Comparison of ENCODE assay signal across 9 cellular contexts in genomic region chr17:40068584-40068916, GRCh38. TPM values are rescaled to one million over a fixed set of nuclear protein-coding genes. Genes with fewer than 3 reads are reported as not detected.
DNase-seq lines count a peak whose midpoint lies in the region; ATAC-seq, FAIRE-seq and TF ChIP-seq lines count a peak whose summit lies in the region.
"Had no signal": no experiment of that assay in that cellular context is flagged by ENCODE, and none has a peak within 500 bp of the region (broad histone marks: within the 10 kb centered on the region; RNA-seq: fewer than 3 reads in every experiment).

No MANE protein-coding gene starts in this region.

- H3K14ac ChIP-seq in H1 (ENCODE audit: insufficient read length) = no peak overlapping the region

- peak overlapping the region; percentile 47 to 71 for H3K4me3 ChIP-seq in CD4-positive, alpha-beta memory T cell (ENCODE audit: low read length in 2 of 2)
- H3K4me3 ChIP-seq in Panc1 (ENCODE audit: low read depth in 2 of 2, low read length in 2 of 2) (peak overlapping the region; percentile 22 to 52), H1 (ENCODE audit: extremely low read depth in 1 of 4, insufficient read depth in 2 of 4, low read depth in 3 of 4, low read length in 4 of 4) (peak overlapping the region in 1 of 4 experiments; percentile 39; a peak in 2 of 8 replicates), ovary (peak overlapping the region; percentile 20)

- POLR2A ChIA-PET in CD4-positive, alpha-beta memory T cell (lab: Charles Lee; ENCODE audit: partially characterized antibody) = interaction anchor here (1.1 to 15.8 kb wide), 10 partner anchors 9 to 100 kb away, joined by 3 to 304 read pairs (median 8); partner anchors contain the start of genes CASC3, MED24 and NR1D1
- POLR2A ChIA-PET in Panc1 (lab: Charles Lee) = interaction anchor here (0.6 kb wide), 2 partner anchors 25 to 239 kb away, joined by 3 to 4 read pairs; no protein-coding TSS in a partner anchor
- POLR2A ChIA-PET in H1 (lab: Charles Lee; ENCODE audit: partially characterized antibody) = interaction anchor here (0.8 to 2.7 kb wide), 6 partner anchors 12 to 37 kb away, joined by 3 to 11 read pairs (median 5); partner anchors contain the start of genes MED24 and NR1D1

- H4K8ac ChIP-seq in H1 (ENCODE audit: extremely low read depth, insufficient read depth, low read length) = 0 out of 2 replicates have a peak overlapping the region, but pooled peaks have one; percentile 36

- no peaks in the 10 kb centered on the region for H3K9me3 Mint-ChIP-seq in CD4-positive, alpha-beta memory T cell

- peak overlapping the region; percentile 54 for H3K27ac ChIP-seq in CD4-positive, alpha-beta memory T cell (ENCODE audit: low read depth, low read length)
- H3K27ac ChIP-seq in Panc1 (ENCODE audit: low read length) (peak overlapping the region; percentile 78), H1 (ENCODE audit: low read depth, low read length) (no peak overlapping the region), ovary (peak overlapping the region; percentile 85 to 97)

- H2BK120ac ChIP-seq in H1 (replicated peaks; ENCODE audit: low read depth, low read length) = peak overlapping the region; percentile 35

- peaks cover 0 to 3% of the 10 kb centered on the region in 2 donors for H3K36me3 Mint-ChIP-seq in CD4-positive, alpha-beta memory T cell

- no peak overlapping the region for H2AFZ ChIP-seq in H1 (ENCODE audit: low read length)

- H3K9me3 ChIP-seq in CD4-positive, alpha-beta memory T cell (ENCODE audit: control insufficient read depth in 1 of 2, low read length in 2 of 2) = no peaks in the 10 kb centered on the region
- H3K9me3 ChIP-seq in Panc1 (ENCODE audit: control insufficient read depth, insufficient read depth, low read depth, low read length) = no peaks in the 10 kb centered on the region
- H3K9me3 ChIP-seq in H1 (ENCODE audit: insufficient read depth in 2 of 2, low read depth in 1 of 2, low read length in 1 of 2) = no peaks in the 10 kb centered on the region
- no peaks in the 10 kb centered on the region for H3K9me3 ChIP-seq in ovary

- H3K4me2 ChIP-seq in H1 (ENCODE audit: insufficient read depth in 1 of 2, low read depth in 2 of 2, low read length in 2 of 2) = peak overlapping the region; percentile 61 to 75

- intact Hi-C loops in CD4-positive, alpha-beta memory T cell (cut with micrococcal nuclease) = loop anchor here (2.0 kb wide), 1 partner anchor 40 kb away; no protein-coding TSS in a partner anchor
- intact Hi-C loops in Panc1 (cut with micrococcal nuclease; ENCODE audit: unreplicated experiment) = no loop called here
- intact Hi-C loops in ovary (cut with DNase I) = loop anchor here in 1 of 4 donors (10.0 kb wide), 1 partner anchor 844 kb away; the partner anchor contains the start of gene STAC2

- H3K79me1 ChIP-seq in H1 (ENCODE audit: low read depth, low read length) = peaks cover 10% of the 10 kb centered on the region; the same call in 1 of the 2 replicates

- peak overlapping the region; percentile 36 for H3K4ac ChIP-seq in H1 (replicated peaks; ENCODE audit: insufficient read length, low read depth, low read length)

- H3K4me1 Mint-ChIP-seq in CD4-positive, alpha-beta memory T cell = peaks cover 53 to 83% (median 68%) of the 10 kb centered on the region in 4 donors

- TF ChIP-seq EP300 in H1 (IDR thresholded peaks at IDR 0.05; ENCODE audit: borderline replicate concordance in 1 of 2, low read depth in 2 of 2, low read length in 2 of 2) (no peak), ovary (IDR thresholded peaks at IDR 0.05) (no peak)

- H3K79me2 ChIP-seq in H1 (ENCODE audit: control insufficient read depth in 1 of 2, insufficient read depth in 2 of 2, low read length in 2 of 2) = no peaks in the 10 kb centered on the region

- H3K4me3 Mint-ChIP-seq in CD4-positive, alpha-beta memory T cell = peak overlapping the region; percentile 85 to 92 (median 88)

- no peak overlapping the region for H3K56ac ChIP-seq in H1 (replicated peaks; ENCODE audit: insufficient read length, low read depth, low read length)

- peaks cover 85% of the 10 kb centered on the region for H3K4me1 ChIP-seq in CD4-positive, alpha-beta memory T cell (ENCODE audit: insufficient read depth, low read length)
- peaks cover 77% of the 10 kb centered on the region for H3K4me1 ChIP-seq in Panc1 (ENCODE audit: control insufficient read depth, insufficient read depth, low read length)
- peaks cover 33 to 66% (median 54%) of the 10 kb centered on the region in 4 experiments for H3K4me1 ChIP-seq in H1 (replicated peaks in 1 of 4; ENCODE audit: control insufficient read depth in 3 of 4, insufficient read depth in 4 of 4, low read length in 3 of 4)
- peaks cover 52% of the 10 kb centered on the region for H3K4me1 ChIP-seq in ovary (ENCODE audit: insufficient read depth)

- H2BK15ac ChIP-seq in H1 (ENCODE audit: low read length) = peak overlapping the region; percentile 88; the same call in 1 of the 2 replicates

- TF ChIP-seq CTCF in Panc1 (IDR thresholded peaks at IDR 0.05) (no peak), H1 (IDR thresholded peaks at IDR 0.05; ENCODE audit: control extremely low read depth in 1 of 3, insufficient read depth in 1 of 3, low read depth in 1 of 3, low read length in 3 of 3) (no peak), ovary (IDR thresholded peaks at IDR 0.05) (no peak)

- in situ Hi-C loops in Panc1 (cut with HindIII; ENCODE audit: low pct_unique_long_range_greater_than_20kb, low sequenced_read_pairs) = no loop called here

- 76% methylated on average over 5 of the region's 5 CpGs; no CpG with 5 or more reads in 1 of the 2 experiments for WGBS in H1 (ENCODE audit: extremely low coverage in 1 of 2, insufficient coverage in 1 of 2, insufficient read length in 1 of 2, insufficient replicate concordance in 2 of 2, low coverage in 1 of 2, low lambda C conversion rate in 2 of 2, missing lambda C conversion rate in 1 of 2), 2 experiments
- WGBS in ovary, 3 donors = 1 to 4% (median 4%) methylated on average over 5 of the region's 5 CpGs

- H2BK12ac ChIP-seq in H1 (ENCODE audit: low read depth, low read length) = peak overlapping the region; percentile 96

- peak overlapping the region; percentile 83; the same call in 1 of the 2 replicates for H2AK5ac ChIP-seq in H1 (ENCODE audit: low read depth, low read length)

- peak overlapping the region; percentile 3 for H4K5ac ChIP-seq in H1 (ENCODE audit: insufficient read length, low read depth, low read length)

- peaks cover 0 to 9% of the 10 kb centered on the region in 2 experiments for H4K20me1 ChIP-seq in H1 (replicated peaks in 1 of 2; ENCODE audit: control insufficient read depth in 1 of 2, insufficient read depth in 2 of 2, low read length in 2 of 2)

- DNase-seq in CD4-positive, alpha-beta memory T cell = no peak
- no peak for DNase-seq in Panc1 (ENCODE audit: low read depth, low spot score)
- DNase-seq in H1 (ENCODE audit: low read depth in 1 of 2, low spot score in 2 of 2) = no peak
- no peak for DNase-seq in ovary
- no peak for DNase-seq in globus pallidus (ENCODE audit: low spot score)
- DNase-seq in GOT3 (lab: John Stamatoyannopoulos, UW) = no peak

- H3K36me3 ChIP-seq in CD4-positive, alpha-beta memory T cell (ENCODE audit: insufficient read depth, low read length) = no peaks in the 10 kb centered on the region
- no peaks in the 10 kb centered on the region for H3K36me3 ChIP-seq in Panc1 (ENCODE audit: control insufficient read depth, insufficient read depth, low read length)
- H3K36me3 ChIP-seq in H1 (ENCODE audit: control insufficient read depth in 2 of 4, insufficient read depth in 4 of 4, low read length in 3 of 4) = no peaks in the 10 kb centered on the region
- H3K36me3 ChIP-seq in ovary = no peaks in the 10 kb centered on the region

- TF ChIP-seq RAD21 in H1 (IDR thresholded peaks at IDR 0.05 in 1 of 2, conservative IDR thresholded peaks at IDR 0.05 in 1 of 2; ENCODE audit: low read depth in 2 of 2, low read length in 2 of 2) = no peak

- H3K27me3 Mint-ChIP-seq in CD4-positive, alpha-beta memory T cell = no peaks in the 10 kb centered on the region

- no peaks in the 10 kb centered on the region for H3K27me3 ChIP-seq in CD4-positive, alpha-beta memory T cell (ENCODE audit: insufficient read depth, low read length)
- H3K27me3 ChIP-seq in Panc1 (ENCODE audit: control insufficient read depth, insufficient read depth, low read length) (no peaks in the 10 kb centered on the region), H1 (replicated peaks in 1 of 4; ENCODE audit: control insufficient read depth in 3 of 4, extremely low read depth in 1 of 4, insufficient read depth in 3 of 4, low read length in 3 of 4) (peaks cover 0 to 10% (median 6%) of the 10 kb centered on the region in 4 experiments; a peak in 6 of 7 replicates), ovary (no peaks in the 10 kb centered on the region)

- peak overlapping the region; percentile 99 for H2BK20ac ChIP-seq in H1 (ENCODE audit: low read length)

- peaks cover 5% of the 10 kb centered on the region for H3K23me2 ChIP-seq in H1 (ENCODE audit: low read depth, low read length)

- CTCF ChIA-PET in CD4-positive, alpha-beta memory T cell (lab: Charles Lee; ENCODE audit: partially characterized antibody) = interaction anchor here (1.0 to 26.4 kb wide), 7 partner anchors 18 to 122 kb away, joined by 3 to 543 read pairs (median 4); partner anchors contain the start of genes NR1D1 and PSMD3
- CTCF ChIA-PET in Panc1 (lab: Charles Lee) (no interaction called here), H1 (lab: Charles Lee; ENCODE audit: partially characterized antibody) (interaction anchor here (1.1 to 38.4 kb wide), 7 partner anchors 9 to 54 kb away, joined by 3 to 876 read pairs (median 20); partner anchors contain the start of genes MED24 and THRA)

- H3K23ac ChIP-seq in H1 (ENCODE audit: insufficient read length) = no peak overlapping the region

- no TSS peak for BruUV-seq in Panc1 (replicated peaks; lab: Mats Ljungman, UMichigan)

- FAIRE-seq in H1 (lab: Jason Lieb, UNC) = no peak

- no peak overlapping the region for H3K9ac ChIP-seq in H1 (replicated peaks in 1 of 4; ENCODE audit: extremely low read depth in 1 of 4, low read depth in 3 of 4, low read length in 3 of 4)

- ATAC-seq in Panc1 (no peak), GM18909 (IDR thresholded peaks at IDR 0.05; ENCODE audit: poor library complexity, unreplicated experiment) (no peak), GM21381 (IDR thresholded peaks at IDR 0.05; ENCODE audit: unreplicated experiment) (no peak)

- peak overlapping the region; percentile 55 for H3K18ac ChIP-seq in H1 (ENCODE audit: extremely low read depth, low read length)

- H4K91ac ChIP-seq in H1 (replicated peaks; ENCODE audit: insufficient read length, low read length) = peak overlapping the region; percentile 75

- TF ChIP-seq POLR2A in H1 (IDR thresholded peaks at IDR 0.05; ENCODE audit: control extremely low read depth in 1 of 2, low read depth in 2 of 2, low read length in 2 of 2) (no peak), ovary (IDR thresholded peaks at IDR 0.05) (no peak)

- peak overlapping the region; percentile 73; the same call in 1 of the 2 replicates for H2BK5ac ChIP-seq in H1 (ENCODE audit: low read depth, low read length)

- peak overlapping the region; percentile 92 to 96 (median 95) for H3K27ac Mint-ChIP-seq in CD4-positive, alpha-beta memory T cell

RNA-seq across cellular contexts. Expression of gene THRA, which starts 5.8 kb away (rescaled TPM):
- total RNA-seq in CD4-positive, alpha-beta memory T cell = 10 to 100 TPM; 35.9 to 41.3 TPM
- 10 to 100 TPM in 1 of 2 donors, 1 to 10 TPM in 1; 5.8 to 11.9 TPM for polyA plus RNA-seq in CD4-positive, alpha-beta memory T cell
- total RNA-seq in Panc1 (2021; ENCODE audit: unreplicated experiment) (11.7 TPM), ovary (100 to 1,000 TPM in 2 of 7 donors, 10 to 100 TPM in 5; 51.4 to 129 (median 89.3) TPM)
- polyA plus RNA-seq in Panc1 (2012; ENCODE audit: insufficient read length) = 13.6 TPM
- total RNA-seq in H1 (2021; fragmentation: NEBNext Ultra II Directional; extraction: Animal tissue kit (Norgen Biotek cat#: 25700)) = 10.2 and 11.8 TPM in 2 replicates
- polyA plus RNA-seq in H1 (2011; rRNA removed) (6.4 and 8.2 TPM in 2 replicates), ovary (10 to 100 TPM; 77.5 to 87.2 TPM)
- 7.4 TPM for polyA plus RNA-seq in H1 (2011; cell fraction: cytosol; rRNA removed)
- 13.1 TPM for polyA plus RNA-seq in H1 (2011; cell fraction: nucleus; rRNA removed)
- 7.9 to 11.1 TPM (median 10.1 TPM) in 4 replicates for polyA plus RNA-seq in H1 (2012, experiment 1 of 2)
- polyA plus RNA-seq in H1 (2012, experiment 2 of 2) = 7.6 TPM
- 5.0 TPM for polyA plus RNA-seq in H1 (2013, experiment 1 of 2)
- 4.5 TPM for polyA plus RNA-seq in H1 (2013, experiment 2 of 2)
- 8.4 and 11.6 TPM in 2 replicates for polyA minus RNA-seq in H1 (2011; rRNA and poly(A)+ RNA removed)
- polyA minus RNA-seq in H1 (2011; cell fraction: cytosol; rRNA and poly(A)+ RNA removed) = 6.2 TPM
- 4.3 TPM for polyA minus RNA-seq in H1 (2011; cell fraction: nucleus; rRNA and poly(A)+ RNA removed)

RNA-seq across cellular contexts. Expression of gene MED24, which starts 14.3 kb away (rescaled TPM):
- total RNA-seq in CD4-positive, alpha-beta memory T cell = 10 to 100 TPM; 81.1 to 93.0 TPM
- 10 to 100 TPM; 34.0 to 46.2 TPM for polyA plus RNA-seq in CD4-positive, alpha-beta memory T cell
- total RNA-seq in Panc1 (2021; ENCODE audit: unreplicated experiment) (93.9 TPM), ovary (10 to 100 TPM; 42.2 to 73.9 (median 66.7) TPM)
- polyA plus RNA-seq in Panc1 (2012; ENCODE audit: insufficient read length) = 89.2 TPM
- 81.7 and 90.6 TPM in 2 replicates for total RNA-seq in H1 (2021; fragmentation: NEBNext Ultra II Directional; extraction: Animal tissue kit (Norgen Biotek cat#: 25700))
- polyA plus RNA-seq in H1 (2011; rRNA removed) (92.7 and 120 TPM in 2 replicates), ovary (10 to 100 TPM; 45.1 to 51.3 TPM)
- polyA plus RNA-seq in H1 (2011; cell fraction: cytosol; rRNA removed) = 91.0 TPM
- polyA plus RNA-seq in H1 (2011; cell fraction: nucleus; rRNA removed) = 355 TPM
- polyA plus RNA-seq in H1 (2012, experiment 1 of 2) = 73.6 to 99.4 TPM (median 93.5 TPM) in 4 replicates
- polyA plus RNA-seq in H1 (2012, experiment 2 of 2) = 83.6 TPM
- polyA plus RNA-seq in H1 (2013, experiment 1 of 2) = 42.8 TPM
- polyA plus RNA-seq in H1 (2013, experiment 2 of 2) = 41.6 TPM
- 126 and 205 TPM in 2 replicates for polyA minus RNA-seq in H1 (2011; rRNA and poly(A)+ RNA removed)
- polyA minus RNA-seq in H1 (2011; cell fraction: cytosol; rRNA and poly(A)+ RNA removed) = 93.1 TPM
- polyA minus RNA-seq in H1 (2011; cell fraction: nucleus; rRNA and poly(A)+ RNA removed) = 141 TPM

RNA-seq across cellular contexts. Expression of gene NR1D1, which starts 31.8 kb away (rescaled TPM):
- 10 to 100 TPM; 14.8 to 15.1 TPM for total RNA-seq in CD4-positive, alpha-beta memory T cell
- 10 to 100 TPM in 1 of 2 donors, 1 to 10 TPM in 1; 5.7 to 12.3 TPM for polyA plus RNA-seq in CD4-positive, alpha-beta memory T cell
- total RNA-seq in Panc1 (2021; ENCODE audit: unreplicated experiment) (8.8 TPM), ovary (10 to 100 TPM; 10.7 to 73.8 (median 23.7) TPM)
- 8.6 TPM for polyA plus RNA-seq in Panc1 (2012; ENCODE audit: insufficient read length)
- total RNA-seq in H1 (2021; fragmentation: NEBNext Ultra II Directional; extraction: Animal tissue kit (Norgen Biotek cat#: 25700)) = 4.3 and 4.6 TPM in 2 replicates
- polyA plus RNA-seq in H1 (2011; rRNA removed) (1.5 and 3.4 TPM in 2 replicates), ovary (10 to 100 TPM; 11.8 to 59.0 TPM)
- polyA plus RNA-seq in H1 (2011; cell fraction: cytosol; rRNA removed) = 0.79 TPM
- 4.7 TPM for polyA plus RNA-seq in H1 (2011; cell fraction: nucleus; rRNA removed)
- polyA plus RNA-seq in H1 (2012, experiment 1 of 2) = 5.4 to 7.1 TPM (median 6.1 TPM) in 4 replicates
- polyA plus RNA-seq in H1 (2012, experiment 2 of 2) = 6.5 TPM
- polyA plus RNA-seq in H1 (2013, experiment 1 of 2) = 3.1 TPM
- polyA plus RNA-seq in H1 (2013, experiment 2 of 2) = 3.0 TPM
- 1.4 and 2.9 TPM in 2 replicates for polyA minus RNA-seq in H1 (2011; rRNA and poly(A)+ RNA removed)
- 2.5 TPM for polyA minus RNA-seq in H1 (2011; cell fraction: cytosol; rRNA and poly(A)+ RNA removed)
- polyA minus RNA-seq in H1 (2011; cell fraction: nucleus; rRNA and poly(A)+ RNA removed) = 2.7 TPM

RNA-seq across cellular contexts. Expression of gene MSL1, which starts 53.2 kb away (rescaled TPM):
- total RNA-seq in CD4-positive, alpha-beta memory T cell = 100 to 1,000 TPM; 130 to 133 TPM
- polyA plus RNA-seq in CD4-positive, alpha-beta memory T cell = 1 to 10 TPM; 6.0 to 8.3 TPM
- total RNA-seq in Panc1 (2021; ENCODE audit: unreplicated experiment) (96.3 TPM), ovary (100 to 1,000 TPM in 1 of 7 donors, 10 to 100 TPM in 6; 59.6 to 110 (median 83.3) TPM)
- polyA plus RNA-seq in Panc1 (2012; ENCODE audit: insufficient read length) = 48.8 TPM
- 66.5 and 69.2 TPM in 2 replicates for total RNA-seq in H1 (2021; fragmentation: NEBNext Ultra II Directional; extraction: Animal tissue kit (Norgen Biotek cat#: 25700))
- polyA plus RNA-seq in H1 (2011; rRNA removed) (18.2 and 24.1 TPM in 2 replicates), ovary (100 to 1,000 TPM in 1 of 2 donors, 10 to 100 TPM in 1; 60.8 to 122 TPM)
- polyA plus RNA-seq in H1 (2011; cell fraction: cytosol; rRNA removed) = 39.2 TPM
- polyA plus RNA-seq in H1 (2011; cell fraction: nucleus; rRNA removed) = 50.9 TPM
- 47.3 to 75.1 TPM (median 51.3 TPM) in 4 replicates for polyA plus RNA-seq in H1 (2012, experiment 1 of 2)
- polyA plus RNA-seq in H1 (2012, experiment 2 of 2) = 24.4 TPM
- 59.8 TPM for polyA plus RNA-seq in H1 (2013, experiment 1 of 2)
- 53.4 TPM for polyA plus RNA-seq in H1 (2013, experiment 2 of 2)
- 35.9 and 42.1 TPM in 2 replicates for polyA minus RNA-seq in H1 (2011; rRNA and poly(A)+ RNA removed)
- polyA minus RNA-seq in H1 (2011; cell fraction: cytosol; rRNA and poly(A)+ RNA removed) = 35.1 TPM
- polyA minus RNA-seq in H1 (2011; cell fraction: nucleus; rRNA and poly(A)+ RNA removed) = 36.6 TPM

RNA-seq across cellular contexts. Expression of gene CSF3, which starts 53.3 kb away (rescaled TPM):
- total RNA-seq in CD4-positive, alpha-beta memory T cell = not detected
- polyA plus RNA-seq in CD4-positive, alpha-beta memory T cell = not detected
- not detected for total RNA-seq in Panc1 (2021; ENCODE audit: unreplicated experiment)
- polyA plus RNA-seq in Panc1 (2012; ENCODE audit: insufficient read length) = not detected
- not detected in 2 replicates for total RNA-seq in H1 (2021; fragmentation: NEBNext Ultra II Directional; extraction: Animal tissue kit (Norgen Biotek cat#: 25700))
- polyA plus RNA-seq in H1 (2011; rRNA removed) = 0.03 TPM in 1 of 2 replicates, not detected in the other
- 0.06 TPM for polyA plus RNA-seq in H1 (2011; cell fraction: cytosol; rRNA removed)
- not detected for polyA plus RNA-seq in H1 (2011; cell fraction: nucleus; rRNA removed)
- not detected in 4 replicates for polyA plus RNA-seq in H1 (2012, experiment 1 of 2)
- not detected for polyA plus RNA-seq in H1 (2012, experiment 2 of 2)
- polyA plus RNA-seq in H1 (2013, experiment 1 of 2) = not detected
- polyA plus RNA-seq in H1 (2013, experiment 2 of 2) = not detected
- polyA minus RNA-seq in H1 (2011; rRNA and poly(A)+ RNA removed) = not detected in 2 replicates
- not detected for polyA minus RNA-seq in H1 (2011; cell fraction: cytosol; rRNA and poly(A)+ RNA removed)
- polyA minus RNA-seq in H1 (2011; cell fraction: nucleus; rRNA and poly(A)+ RNA removed) = not detected
- total RNA-seq in ovary = 100 to 1,000 TPM in 1 of 7 donors, 1 to 10 TPM in 2, under 1 TPM in 2, not detected in 2; 0.32 to 197 (median 1.7) TPM
- polyA plus RNA-seq in ovary = 1 to 10 TPM in 1 of 2 donors, not detected in 1; 1.1 TPM
- total RNA-seq: NCI-H460 had no signal
